8 cellular contexts compared by ENCODE assay signal in genomic region chr10:132394936-132395703, GRCh38. TPM values are rescaled to one million over a fixed set of nuclear protein-coding genes. Genes with fewer than 3 reads are reported as not detected.
DNase-seq lines count a peak whose midpoint lies in the region; ATAC-seq and TF ChIP-seq lines count a peak whose summit lies in the region.

No MANE protein-coding gene starts in this region.

- H4K20me1 ChIP-seq in IMR-90 (ENCODE audit: insufficient read depth, low read length): 0 out of 2 replicates have a peak, but pooled peaks cover 3% of the 10 kb centered on the region

- ATAC-seq in IMR-90 (ENCODE audit: low read depth) (no peak), left lung (peak; percentile 0)

- no peak overlapping the region for H3K56ac ChIP-seq in IMR-90 (ENCODE audit: extremely low read depth, insufficient read depth, low read length)

- H3K36me3 Mint-ChIP-seq in activated T-helper 2 cell treated with anti-CD3 and anti-CD28 coated beads, Interferon-gamma antibody, Interleukin-2, Interleukin-4, amounts not matched to agents 10 μg/mL and 5 μg/mL and 100 μg/mL, durations not matched to agents 14 hours and 24 hours and 36 hours (ENCODE audit: low read depth): no peaks in the 10 kb centered on the region

- H4K8ac ChIP-seq in IMR-90 (ENCODE audit: low read depth in 2 of 2, low read length in 2 of 2): 0 out of 4 replicates have a peak overlapping the region, but pooled peaks of 1 of the 2 experiments have one; percentile 7

- no TSS peak for BruUV-seq in IMR-90 (replicated peaks; lab: Mats Ljungman, UMichigan)

- no peak overlapping the region for H3K14ac ChIP-seq in IMR-90 (replicated peaks; ENCODE audit: low read depth, low read length)

- CTCF ChIA-PET in IMR-90 (lab: Yijun Ruan, JAX): no interaction called here

- TF ChIP-seq CTCF in IMR-90 (conservative IDR thresholded peaks at IDR 0.05; ENCODE audit: low read depth, low read length): no peak
- no peak for TF ChIP-seq CTCF in left lung (IDR thresholded peaks at IDR 0.05)

- dilution Hi-C loops in IMR-90 (cut with HindIII; ENCODE audit: low sequenced_read_pairs, unreplicated experiment): no loop called here

- peaks cover 7% of the 10 kb centered on the region for H3K27me3 Mint-ChIP-seq in activated T-helper 2 cell treated with anti-CD3 and anti-CD28 coated beads, Interferon-gamma antibody, Interleukin-2, Interleukin-4, amounts not matched to agents 10 μg/mL and 5 μg/mL and 100 μg/mL, durations not matched to agents 14 hours and 24 hours and 36 hours (ENCODE audit: low read depth)

- H3K4me3 ChIP-seq in IMR-90 (ENCODE audit: insufficient read depth, low read depth, low read length) (no peak overlapping the region), left lung (peak overlapping the region in 1 of 2 donors; percentile 72), skin epidermis (peak overlapping the region in 4 of 7 experiments; percentile 54 to 97 (median 90))

- no peak overlapping the region for H2BK15ac ChIP-seq in IMR-90 (ENCODE audit: low read depth, low read length)

- no peak overlapping the region for H3K23ac ChIP-seq in IMR-90 (ENCODE audit: low read depth, low read length)

- H4K91ac ChIP-seq in IMR-90 (ENCODE audit: insufficient read depth, low read depth, low read length): no peak overlapping the region

- no peak overlapping the region for H3K4me2 ChIP-seq in IMR-90 (ENCODE audit: low read depth, low read length)

- no peak for TF ChIP-seq RAD21 in IMR-90 (IDR thresholded peaks at IDR 0.05; ENCODE audit: low read length)

- H3K27ac Mint-ChIP-seq in activated T-helper 2 cell treated with anti-CD3 and anti-CD28 coated beads, Interferon-gamma antibody, Interleukin-2, Interleukin-4, amounts not matched to agents 10 μg/mL and 5 μg/mL and 100 μg/mL, durations not matched to agents 14 hours and 24 hours and 36 hours: peak overlapping the region; percentile 21

- peaks cover 6% of the 10 kb centered on the region for H3K9me3 Mint-ChIP-seq in activated T-helper 2 cell treated with anti-CD3 and anti-CD28 coated beads, Interferon-gamma antibody, Interleukin-2, Interleukin-4, amounts not matched to agents 10 μg/mL and 5 μg/mL and 100 μg/mL, durations not matched to agents 14 hours and 24 hours and 36 hours

- peaks cover 14% of the 10 kb centered on the region; the same call in 1 of the 2 replicates for H3K9me1 ChIP-seq in IMR-90 (ENCODE audit: insufficient read depth, low read length)

- no peak overlapping the region for H3K4ac ChIP-seq in IMR-90 (ENCODE audit: low read depth, low read length)

- no peak overlapping the region for H2BK20ac ChIP-seq in IMR-90 (ENCODE audit: low read depth, low read length)

- DNase-seq in IMR-90 (no peak), left lung (peak in 1 of 2 donors; percentile 79), anterior cingulate cortex (lab: John Stamatoyannopoulos, UW) (no peak), HUDEP-2 (lab: John Stamatoyannopoulos, UW; ENCODE audit: unreplicated experiment in 76 of 76) (no peak), globus pallidus (ENCODE audit: low spot score) (no peak), SKM-1 treated with dmso at 0.1 percent for 144 hours (lab: John Stamatoyannopoulos, UW; ENCODE audit: unreplicated experiment) (no peak)
- no peak for DNase-seq in activated T-helper 2 cell treated with anti-CD3 and anti-CD28 coated beads, Interferon-gamma antibody, Interleukin-2, Interleukin-4, amounts not matched to agents 10 μg/mL and 5 μg/mL and 100 μg/mL, durations not matched to agents 14 hours and 24 hours and 36 hours (ENCODE audit: low spot score)

- no peaks in the 10 kb centered on the region for H3K36me3 ChIP-seq in IMR-90 (ENCODE audit: control insufficient read depth, insufficient read depth, low read length)
- no peaks in the 10 kb centered on the region for H3K36me3 ChIP-seq in left lung

- H3K4me1 Mint-ChIP-seq in activated T-helper 2 cell treated with anti-CD3 and anti-CD28 coated beads, Interferon-gamma antibody, Interleukin-2, Interleukin-4, amounts not matched to agents 10 μg/mL and 5 μg/mL and 100 μg/mL, durations not matched to agents 14 hours and 24 hours and 36 hours (ENCODE audit: low read depth): peaks cover 6% of the 10 kb centered on the region

- H3K27me3 ChIP-seq in IMR-90 (ENCODE audit: control insufficient read depth, insufficient read depth, low read length): peaks cover 1% of the 10 kb centered on the region; the same call in 1 of the 2 replicates
- H3K27me3 ChIP-seq in left lung: no peaks in the 10 kb centered on the region

- peaks cover 21% of the 10 kb centered on the region for H3K4me1 ChIP-seq in IMR-90 (ENCODE audit: control insufficient read depth, insufficient read depth, low read length)
- H3K4me1 ChIP-seq in left lung: peaks cover 19 to 42% of the 10 kb centered on the region in 2 donors

- WGBS in IMR-90 (ENCODE audit: extremely low coverage in 2 of 2, insufficient read length in 1 of 2), 2 experiments: 90% methylated on average over 4 of the region's 12 CpGs; no CpG with 5 or more reads in 1 of the 2 experiments

- H3K9ac ChIP-seq in IMR-90 (ENCODE audit: low read depth, low read length): no peak overlapping the region

- H2BK5ac ChIP-seq in IMR-90 (ENCODE audit: low read depth, low read length, poor library complexity, severe bottlenecking): no peak overlapping the region

- no peak overlapping the region for H2BK120ac ChIP-seq in IMR-90 (ENCODE audit: low read depth, low read length)

- H2AFZ ChIP-seq in IMR-90 (replicated peaks; ENCODE audit: low read length, poor library complexity): peak overlapping the region; percentile 48

- TF ChIP-seq POLR2A in IMR-90 (IDR thresholded peaks at IDR 0.05; ENCODE audit: low read depth, low read length): no peak

- intact Hi-C loops in IMR-90 (cut with micrococcal nuclease) (loop anchor here (5.0 kb wide), 2 partner anchors 122 to 242 kb away; no protein-coding TSS in a partner anchor), left lung (cut with DNase I) (no loop called here)
- intact Hi-C loops in activated T-helper 2 cell treated with anti-CD3 and anti-CD28 coated beads, Interferon-gamma antibody, Interleukin-2, Interleukin-4, amounts not matched to agents 10 μg/mL and 5 μg/mL and 100 μg/mL, durations not matched to agents 14 hours and 24 hours and 36 hours (cut with micrococcal nuclease): no loop called here

- H3K9me3 ChIP-seq in IMR-90 (ENCODE audit: control insufficient read depth, insufficient read depth, low read length) (no peaks in the 10 kb centered on the region), left lung (no peaks in the 10 kb centered on the region)

- H3K27ac ChIP-seq in IMR-90 (ENCODE audit: insufficient read depth, low read length) (no peak overlapping the region), left lung (peak overlapping the region; percentile 88 to 92), skin epidermis (peak overlapping the region in 17 of 21 experiments; percentile 78 to 99 (median 91))

- H3K79me1 ChIP-seq in IMR-90 (ENCODE audit: low read depth in 1 of 2, low read length in 2 of 2): peaks cover 3 to 20% of the 10 kb centered on the region in 2 experiments; a peak in 3 of 4 replicates

- H3K18ac ChIP-seq in IMR-90 (ENCODE audit: low read depth, low read length): no peak overlapping the region

- POLR2A ChIA-PET in IMR-90 (lab: Charles Lee; ENCODE audit: unreplicated experiment): no interaction called here

- H4K5ac ChIP-seq in IMR-90 (ENCODE audit: low read depth, low read length): no peak overlapping the region

- in situ Hi-C loops in IMR-90 (cut with MboI; ENCODE audit: low sequenced_read_pairs): loop anchor here (5.0 to 10.0 kb wide), 2 partner anchors 57 to 240 kb away; no protein-coding TSS in a partner anchor

- H3K4me3 Mint-ChIP-seq in activated T-helper 2 cell treated with anti-CD3 and anti-CD28 coated beads, Interferon-gamma antibody, Interleukin-2, Interleukin-4, amounts not matched to agents 10 μg/mL and 5 μg/mL and 100 μg/mL, durations not matched to agents 14 hours and 24 hours and 36 hours (ENCODE audit: low read depth): no peak overlapping the region

- H2AK9ac ChIP-seq in IMR-90 (replicated peaks; ENCODE audit: low read depth, low read length, poor library complexity): no peak overlapping the region

- H2AK5ac ChIP-seq in IMR-90 (ENCODE audit: low read depth, low read length): no peak overlapping the region

TF ChIP-seq in IMR-90, 13 proteins besides CTCF, POLR2A, EP300 and RAD21 (continues in another document):
- TF ChIP-seq CEBPB (IDR thresholded peaks at IDR 0.05; ENCODE audit: low read depth, low read length) (no peak), BHLHE40 (IDR thresholded peaks at IDR 0.05; ENCODE audit: low read depth, low read length) (no peak), ELK1 (IDR thresholded peaks at IDR 0.05; ENCODE audit: borderline replicate concordance, low read depth, low read length) (no peak), CHD1 (IDR thresholded peaks at IDR 0.05; ENCODE audit: low read depth, low read length) (no peak), MAZ (IDR thresholded peaks at IDR 0.05; ENCODE audit: borderline replicate concordance, low read depth, low read length) (no peak), FOS (IDR thresholded peaks at IDR 0.05; ENCODE audit: low read depth, low read length) (no peak), USF2 (IDR thresholded peaks at IDR 0.05; ENCODE audit: low read depth, low read length) (no peak), RCOR1 (IDR thresholded peaks at IDR 0.05; ENCODE audit: insufficient replicate concordance, low read length) (no peak), SMC3 (IDR thresholded peaks at IDR 0.05; ENCODE audit: low read depth, low read length) (no peak)

RNA-seq across cellular contexts. Expression of gene PWWP2B, which starts 1.9 kb away (rescaled TPM):
- 1.9 and 2.2 TPM in 2 replicates for total RNA-seq in IMR-90 (2012; rRNA removed)
- 1.7 and 2.1 TPM in 2 replicates for polyA plus RNA-seq in IMR-90 (2012; rRNA removed)
- 2.2 and 3.6 TPM in 2 replicates for polyA plus RNA-seq in IMR-90 (2012; cell fraction: cytosol; rRNA removed)
- polyA plus RNA-seq in IMR-90 (2012; cell fraction: nucleus; rRNA removed; ENCODE audit: low replicate concordance): 1.8 and 4.6 TPM in 2 replicates
- total RNA-seq in activated T-helper 2 cell treated with anti-CD3 and anti-CD28 coated beads, Interferon-gamma antibody, Interleukin-2, Interleukin-4, amounts not matched to agents 10 μg/mL and 5 μg/mL and 100 μg/mL, durations not matched to agents 14 hours and 24 hours and 36 hours: 3.8 TPM in 2 replicates
- total RNA-seq in left lung: 10 to 100 TPM; 21.4 to 23.2 TPM
